Comparison of ENCODE assay signal across 11 cellular contexts in genomic region chr5:74625742-74626241, GRCh38. TPM values are rescaled to one million over a fixed set of nuclear protein-coding genes. Genes with fewer than 3 reads are reported as not detected.
DNase-seq lines count a peak whose midpoint lies in the region; ATAC-seq and TF ChIP-seq lines count a peak whose summit lies in the region.
"Had no signal": no experiment of that assay in that cellular context is flagged by ENCODE, and none has a peak within 500 bp of the region (broad histone marks: within the 10 kb centered on the region; RNA-seq: fewer than 3 reads in every experiment).

No MANE protein-coding gene starts in this region.

- H4K8ac ChIP-seq in neuronal stem cell (ENCODE audit: low read depth, low read length), result no peak overlapping the region

- H3K4me2 ChIP-seq in neuronal stem cell (ENCODE audit: insufficient read depth, low read length, poor library complexity, severe bottlenecking), result no peak overlapping the region

- H4K91ac ChIP-seq in neuronal stem cell (ENCODE audit: low read depth, low read length, poor library complexity), result no peak overlapping the region

- H3K18ac ChIP-seq in neuronal stem cell (ENCODE audit: low read length), result no peak overlapping the region

- DNase-seq in NCI-H748 treated with DMSO at 0.1 percent for 48 hours (lab: John Stamatoyannopoulos, UW) (peak; percentile 17), neuronal stem cell (ENCODE audit: low spot score) (no peak), aorta (no peak), upper lobe of right lung (no peak)
- DNase-seq: activated CD4-positive, alpha-beta T cell treated with anti-CD3 and anti-CD28 coated beads for 36 hours; activated naive CD8-positive, alpha-beta T cell treated with anti-CD3 and anti-CD28 coated beads, Interleukin-2, amount 10 ng/mL, durations not matched to agents 7 days and 5 days; stimulated activated CD4-positive, alpha-beta T cell treated with anti-CD3 and anti-CD28 coated beads, Interleukin-2, amount 100 ng/mL, for 24 hours had no signal

- H3K36me3 ChIP-seq in ectodermal cell (ENCODE audit: control insufficient read depth, insufficient read depth, low read length), result no peaks in the 10 kb centered on the region
- H3K36me3 ChIP-seq in neuronal stem cell (replicated peaks in 1 of 2; ENCODE audit: control insufficient read depth in 2 of 2, insufficient read depth in 2 of 2, low read length in 2 of 2), result peaks cover 0 to 18% of the 10 kb centered on the region in 2 donors
- no peaks in the 10 kb centered on the region for H3K36me3 ChIP-seq in aorta (ENCODE audit: control insufficient read depth in 1 of 2, insufficient read depth in 2 of 2, low read length in 1 of 2)
- peaks cover 5% of the 10 kb centered on the region for H3K36me3 ChIP-seq in upper lobe of right lung

- H3K27me3 ChIP-seq in ectodermal cell (ENCODE audit: control insufficient read depth, insufficient read depth, low read length, poor library complexity, severe bottlenecking) (no peaks in the 10 kb centered on the region), neuronal stem cell (ENCODE audit: control insufficient read depth in 3 of 3, insufficient read depth in 3 of 3, low read depth in 1 of 3, low read length in 3 of 3) (no peaks in the 10 kb centered on the region), aorta (ENCODE audit: control insufficient read depth in 1 of 2, insufficient read depth in 2 of 2, low read length in 1 of 2) (no peaks in the 10 kb centered on the region), upper lobe of right lung (no peaks in the 10 kb centered on the region)

- no peak overlapping the region for H2BK12ac ChIP-seq in neuronal stem cell (ENCODE audit: low read length)

- H2AK5ac ChIP-seq in neuronal stem cell (ENCODE audit: low read depth, low read length), result no peak overlapping the region

- H3K79me1 ChIP-seq in neuronal stem cell (ENCODE audit: low read depth, low read length), result no peaks in the 10 kb centered on the region

- H3K23ac ChIP-seq in neuronal stem cell (ENCODE audit: low read depth, low read length, poor library complexity), result no peak overlapping the region

- H3K4me1 ChIP-seq in ectodermal cell (ENCODE audit: control insufficient read depth, insufficient read depth, low read length), result peaks cover 67% of the 10 kb centered on the region
- H3K4me1 ChIP-seq in neuronal stem cell (ENCODE audit: control insufficient read depth in 2 of 2, insufficient read depth in 1 of 2, low read depth in 1 of 2, low read length in 2 of 2), result peaks cover 25 to 67% of the 10 kb centered on the region in 2 donors
- H3K4me1 ChIP-seq in aorta (ENCODE audit: control insufficient read depth in 1 of 2, insufficient read depth in 2 of 2, low read length in 2 of 2), result no peaks in the 10 kb centered on the region
- H3K4me1 ChIP-seq in upper lobe of right lung, result peaks cover 8% of the 10 kb centered on the region

- H3K4me3 ChIP-seq in ectodermal cell (ENCODE audit: insufficient read depth, low read depth, low read length) (no peak overlapping the region), neuronal stem cell (ENCODE audit: low read length in 2 of 2) (no peak overlapping the region), aorta (ENCODE audit: low read length in 2 of 2) (no peak overlapping the region), upper lobe of right lung (no peak overlapping the region)

- H3K9ac ChIP-seq in neuronal stem cell (ENCODE audit: low read depth, low read length, poor library complexity), result no peak overlapping the region

- H3K27ac ChIP-seq in ectodermal cell (ENCODE audit: insufficient read depth, low read depth, low read length, poor library complexity, severe bottlenecking) (peak overlapping the region; percentile 39), neuronal stem cell (replicated peaks; ENCODE audit: low read length) (peak overlapping the region; percentile 16), aorta (ENCODE audit: low read depth in 1 of 2, low read length in 2 of 2) (no peak overlapping the region), upper lobe of right lung (no peak overlapping the region)

- no peak overlapping the region for H2BK120ac ChIP-seq in neuronal stem cell (ENCODE audit: low read depth, low read length)

- ATAC-seq in GM21390 (IDR thresholded peaks at IDR 0.05; ENCODE audit: unreplicated experiment) (no peak), HG03457 (IDR thresholded peaks at IDR 0.05; ENCODE audit: unreplicated experiment) (no peak), aorta (ENCODE audit: low FRiP score) (no peak), upper lobe of right lung (no peak)
- ATAC-seq: activated CD4-positive, alpha-beta T cell treated with anti-CD3 and anti-CD28 coated beads for 36 hours had no signal

- H2BK15ac ChIP-seq in neuronal stem cell (ENCODE audit: low read length), result no peak overlapping the region

- TF ChIP-seq CTCF in GM12872 (IDR thresholded peaks at IDR 0.05; ENCODE audit: insufficient read depth, low read depth, low read length) (peak; percentile 32), upper lobe of right lung (IDR thresholded peaks at IDR 0.05) (no peak)

- H2AFZ ChIP-seq in neuronal stem cell (ENCODE audit: low read length), result no peak overlapping the region

- H3K14ac ChIP-seq in neuronal stem cell (ENCODE audit: low read length), result no peak overlapping the region

- 67 to 73% methylated on average over 5 of the region's 5 CpGs for WGBS in ectodermal cell, 2 experiments
- no CpG with 5 or more reads among the region's 5 CpGs for WGBS in neuronal stem cell (ENCODE audit: extremely low coverage in 2 of 2, insufficient read length in 2 of 2, insufficient replicate concordance in 1 of 2), 2 donors
- WGBS in aorta, 2 donors, result 75 to 79% methylated on average over 5 of the region's 5 CpGs

- H3K4ac ChIP-seq in neuronal stem cell (ENCODE audit: low read length), result no peak overlapping the region

- no peak overlapping the region for H2BK5ac ChIP-seq in neuronal stem cell (ENCODE audit: low read length)

- H3K9me3 ChIP-seq in ectodermal cell (ENCODE audit: control insufficient read depth, low read length) (no peaks in the 10 kb centered on the region), neuronal stem cell (replicated peaks in 1 of 2; ENCODE audit: control insufficient read depth in 2 of 2, insufficient read depth in 1 of 2, low read depth in 1 of 2, low read length in 2 of 2) (peaks cover under 1 to 8% of the 10 kb centered on the region in 2 donors), aorta (ENCODE audit: control insufficient read depth, low read length) (no peaks in the 10 kb centered on the region), upper lobe of right lung (no peaks in the 10 kb centered on the region)

- intact Hi-C loops in aorta (cut with DNase I) (no loop called here), upper lobe of right lung (cut with DNase I) (no loop called here)

RNA-seq across cellular contexts. Expression of gene ENC1, which starts 14.7 kb away (rescaled TPM):
- 68.9 TPM for polyA plus RNA-seq in ectodermal cell (2013, experiment 1 of 4)
- 51.2 TPM for polyA plus RNA-seq in ectodermal cell (2013, experiment 2 of 4)
- 50.2 TPM for polyA plus RNA-seq in ectodermal cell (2013, experiment 3 of 4)
- 47.8 TPM for polyA plus RNA-seq in ectodermal cell (2013, experiment 4 of 4)
- polyA plus RNA-seq in neuronal stem cell (2013, experiment 1 of 2), result 26.2 TPM
- polyA plus RNA-seq in neuronal stem cell (2013, experiment 2 of 2), result 27.7 TPM
- total RNA-seq in aorta, result 10 to 100 TPM in 1 of 2 donors, 1 to 10 TPM in 1; 4.8 to 10.6 TPM
- polyA plus RNA-seq in aorta, result 1 to 10 TPM; 2.1 to 2.8 TPM
- total RNA-seq in upper lobe of right lung, result 15.0 TPM

RNA-seq across cellular contexts. Expression of gene HEXB, which starts 59.2 kb away (rescaled TPM):
- polyA plus RNA-seq in ectodermal cell (2013, experiment 1 of 4), result 63.0 TPM
- polyA plus RNA-seq in ectodermal cell (2013, experiment 2 of 4), result 61.3 TPM
- polyA plus RNA-seq in ectodermal cell (2013, experiment 3 of 4), result 54.9 TPM
- 57.6 TPM for polyA plus RNA-seq in ectodermal cell (2013, experiment 4 of 4)
- polyA plus RNA-seq in neuronal stem cell (2013, experiment 1 of 2), result 61.3 TPM
- polyA plus RNA-seq in neuronal stem cell (2013, experiment 2 of 2), result 59.2 TPM
- 100 to 1,000 TPM; 122 to 172 TPM for total RNA-seq in aorta
- 100 to 1,000 TPM; 112 to 151 TPM for polyA plus RNA-seq in aorta
- 294 TPM for total RNA-seq in upper lobe of right lung

Comparison
In these comparisons a context has a peak if more than half of its experiments do, and no peak if none do; other contexts are left out.
1. H3K27ac ChIP-seq: peak in ectodermal cell (single experiment) and neuronal stem cell (single experiment); none in aorta (0 of 2) and upper lobe of right lung (single experiment).